In the genomic region with DNA sequence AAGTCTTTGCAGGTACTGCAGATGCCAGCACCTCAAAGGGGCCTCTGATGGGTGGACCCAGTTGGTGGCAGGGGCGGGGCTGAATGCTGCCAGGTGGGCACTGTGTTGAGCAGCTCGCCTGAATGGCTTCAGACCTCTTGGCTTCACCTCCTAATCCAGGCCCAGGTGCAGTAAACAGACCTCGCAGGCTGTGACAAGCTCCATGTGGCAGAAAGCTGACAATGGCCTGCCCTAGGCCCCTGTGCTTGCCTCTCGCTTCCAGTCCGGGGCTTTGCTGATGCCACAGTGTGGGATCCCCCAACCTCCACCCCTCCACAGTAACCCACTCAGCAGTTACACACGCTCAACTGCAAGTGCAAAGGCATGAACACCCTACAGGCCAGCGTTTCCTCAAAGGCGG, we compare ENCODE assay signal across 1 cellular context.
TF ChIP-seq lines count a peak whose summit lies in the region.

No MANE protein-coding gene starts in this region.

TF ChIP-seq in IMR-90, 13 proteins besides CTCF, POLR2A, EP300 and RAD21 (continued from another document):
- TF ChIP-seq CHD1 (IDR thresholded peaks at IDR 0.05; ENCODE audit: low read depth, low read length), result no peak
